In the genomic region with DNA sequence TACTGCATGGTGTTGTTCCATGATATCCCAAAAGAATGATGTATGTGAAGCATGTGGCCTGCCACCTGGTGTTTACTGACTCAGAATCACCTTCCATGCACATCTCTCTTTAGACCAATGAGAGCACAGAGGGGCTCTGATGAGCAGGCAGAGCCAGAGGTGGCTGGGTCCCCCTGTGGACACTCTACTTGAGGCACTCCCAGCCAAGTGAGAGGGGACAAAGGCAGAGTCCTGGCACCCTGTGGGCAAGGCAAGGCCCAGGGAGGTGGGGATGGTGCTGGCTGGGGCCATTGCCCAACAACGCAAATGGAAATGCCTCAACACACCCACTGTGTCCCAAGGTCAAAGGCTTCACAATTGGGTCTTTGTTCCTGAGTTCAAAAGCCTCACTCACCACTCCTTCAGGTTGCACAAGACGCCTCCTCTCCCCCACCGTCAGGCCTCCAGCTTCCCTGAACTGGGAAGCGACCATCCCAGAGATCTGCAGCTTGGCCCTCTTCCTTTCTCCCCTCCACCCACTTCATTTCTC, we compare ENCODE assay signal across 1 cellular context.
TF ChIP-seq lines count a peak whose summit lies in the region.

No MANE protein-coding gene starts in this region.

TF ChIP-seq in H1, 55 proteins besides CTCF, POLR2A, EP300 and RAD21 (continued from another document):
- TF ChIP-seq, protein P1, sequence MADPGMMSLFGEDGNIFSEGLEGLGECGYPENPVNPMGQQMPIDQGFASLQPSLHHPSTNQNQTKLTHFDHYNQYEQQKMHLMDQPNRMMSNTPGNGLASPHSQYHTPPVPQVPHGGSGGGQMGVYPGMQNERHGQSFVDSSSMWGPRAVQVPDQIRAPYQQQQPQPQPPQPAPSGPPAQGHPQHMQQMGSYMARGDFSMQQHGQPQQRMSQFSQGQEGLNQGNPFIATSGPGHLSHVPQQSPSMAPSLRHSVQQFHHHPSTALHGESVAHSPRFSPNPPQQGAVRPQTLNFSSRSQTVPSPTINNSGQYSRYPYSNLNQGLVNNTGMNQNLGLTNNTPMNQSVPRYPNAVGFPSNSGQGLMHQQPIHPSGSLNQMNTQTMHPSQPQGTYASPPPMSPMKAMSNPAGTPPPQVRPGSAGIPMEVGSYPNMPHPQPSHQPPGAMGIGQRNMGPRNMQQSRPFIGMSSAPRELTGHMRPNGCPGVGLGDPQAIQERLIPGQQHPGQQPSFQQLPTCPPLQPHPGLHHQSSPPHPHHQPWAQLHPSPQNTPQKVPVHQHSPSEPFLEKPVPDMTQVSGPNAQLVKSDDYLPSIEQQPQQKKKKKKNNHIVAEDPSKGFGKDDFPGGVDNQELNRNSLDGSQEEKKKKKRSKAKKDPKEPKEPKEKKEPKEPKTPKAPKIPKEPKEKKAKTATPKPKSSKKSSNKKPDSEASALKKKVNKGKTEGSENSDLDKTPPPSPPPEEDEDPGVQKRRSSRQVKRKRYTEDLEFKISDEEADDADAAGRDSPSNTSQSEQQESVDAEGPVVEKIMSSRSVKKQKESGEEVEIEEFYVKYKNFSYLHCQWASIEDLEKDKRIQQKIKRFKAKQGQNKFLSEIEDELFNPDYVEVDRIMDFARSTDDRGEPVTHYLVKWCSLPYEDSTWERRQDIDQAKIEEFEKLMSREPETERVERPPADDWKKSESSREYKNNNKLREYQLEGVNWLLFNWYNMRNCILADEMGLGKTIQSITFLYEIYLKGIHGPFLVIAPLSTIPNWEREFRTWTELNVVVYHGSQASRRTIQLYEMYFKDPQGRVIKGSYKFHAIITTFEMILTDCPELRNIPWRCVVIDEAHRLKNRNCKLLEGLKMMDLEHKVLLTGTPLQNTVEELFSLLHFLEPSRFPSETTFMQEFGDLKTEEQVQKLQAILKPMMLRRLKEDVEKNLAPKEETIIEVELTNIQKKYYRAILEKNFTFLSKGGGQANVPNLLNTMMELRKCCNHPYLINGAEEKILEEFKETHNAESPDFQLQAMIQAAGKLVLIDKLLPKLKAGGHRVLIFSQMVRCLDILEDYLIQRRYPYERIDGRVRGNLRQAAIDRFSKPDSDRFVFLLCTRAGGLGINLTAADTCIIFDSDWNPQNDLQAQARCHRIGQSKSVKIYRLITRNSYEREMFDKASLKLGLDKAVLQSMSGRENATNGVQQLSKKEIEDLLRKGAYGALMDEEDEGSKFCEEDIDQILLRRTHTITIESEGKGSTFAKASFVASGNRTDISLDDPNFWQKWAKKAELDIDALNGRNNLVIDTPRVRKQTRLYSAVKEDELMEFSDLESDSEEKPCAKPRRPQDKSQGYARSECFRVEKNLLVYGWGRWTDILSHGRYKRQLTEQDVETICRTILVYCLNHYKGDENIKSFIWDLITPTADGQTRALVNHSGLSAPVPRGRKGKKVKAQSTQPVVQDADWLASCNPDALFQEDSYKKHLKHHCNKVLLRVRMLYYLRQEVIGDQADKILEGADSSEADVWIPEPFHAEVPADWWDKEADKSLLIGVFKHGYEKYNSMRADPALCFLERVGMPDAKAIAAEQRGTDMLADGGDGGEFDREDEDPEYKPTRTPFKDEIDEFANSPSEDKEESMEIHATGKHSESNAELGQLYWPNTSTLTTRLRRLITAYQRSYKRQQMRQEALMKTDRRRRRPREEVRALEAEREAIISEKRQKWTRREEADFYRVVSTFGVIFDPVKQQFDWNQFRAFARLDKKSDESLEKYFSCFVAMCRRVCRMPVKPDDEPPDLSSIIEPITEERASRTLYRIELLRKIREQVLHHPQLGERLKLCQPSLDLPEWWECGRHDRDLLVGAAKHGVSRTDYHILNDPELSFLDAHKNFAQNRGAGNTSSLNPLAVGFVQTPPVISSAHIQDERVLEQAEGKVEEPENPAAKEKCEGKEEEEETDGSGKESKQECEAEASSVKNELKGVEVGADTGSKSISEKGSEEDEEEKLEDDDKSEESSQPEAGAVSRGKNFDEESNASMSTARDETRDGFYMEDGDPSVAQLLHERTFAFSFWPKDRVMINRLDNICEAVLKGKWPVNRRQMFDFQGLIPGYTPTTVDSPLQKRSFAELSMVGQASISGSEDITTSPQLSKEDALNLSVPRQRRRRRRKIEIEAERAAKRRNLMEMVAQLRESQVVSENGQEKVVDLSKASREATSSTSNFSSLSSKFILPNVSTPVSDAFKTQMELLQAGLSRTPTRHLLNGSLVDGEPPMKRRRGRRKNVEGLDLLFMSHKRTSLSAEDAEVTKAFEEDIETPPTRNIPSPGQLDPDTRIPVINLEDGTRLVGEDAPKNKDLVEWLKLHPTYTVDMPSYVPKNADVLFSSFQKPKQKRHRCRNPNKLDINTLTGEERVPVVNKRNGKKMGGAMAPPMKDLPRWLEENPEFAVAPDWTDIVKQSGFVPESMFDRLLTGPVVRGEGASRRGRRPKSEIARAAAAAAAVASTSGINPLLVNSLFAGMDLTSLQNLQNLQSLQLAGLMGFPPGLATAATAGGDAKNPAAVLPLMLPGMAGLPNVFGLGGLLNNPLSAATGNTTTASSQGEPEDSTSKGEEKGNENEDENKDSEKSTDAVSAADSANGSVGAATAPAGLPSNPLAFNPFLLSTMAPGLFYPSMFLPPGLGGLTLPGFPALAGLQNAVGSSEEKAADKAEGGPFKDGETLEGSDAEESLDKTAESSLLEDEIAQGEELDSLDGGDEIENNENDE (IDR thresholded peaks at IDR 0.05; ENCODE audit: insufficient replicate concordance, low read length): no peak
- no peak for TF ChIP-seq TCF12 (IDR thresholded peaks at IDR 0.05; ENCODE audit: low read depth, low read length)
- no peak for TF ChIP-seq EZH2 (IDR thresholded peaks at IDR 0.05; ENCODE audit: low read depth, low read length, severe bottlenecking)
- no peak for TF ChIP-seq JUND (IDR thresholded peaks at IDR 0.05; ENCODE audit: low read length)
- TF ChIP-seq ZNF274 (IDR thresholded peaks at IDR 0.05; ENCODE audit: borderline replicate concordance, extremely low read depth, low read length): no peak
- TF ChIP-seq MAFK (IDR thresholded peaks at IDR 0.05; ENCODE audit: low read depth, low read length): no peak
- TF ChIP-seq CHD1 (IDR thresholded peaks at IDR 0.05; ENCODE audit: low read depth, low read length): no peak
- no peak for TF ChIP-seq JUN (IDR thresholded peaks at IDR 0.05; ENCODE audit: low read depth, low read length)
- TF ChIP-seq SUZ12 (IDR thresholded peaks at IDR 0.05; ENCODE audit: low read length): no peak
- TF ChIP-seq PHF8 (conservative IDR thresholded peaks at IDR 0.05; ENCODE audit: low read depth, low read length): no peak
- no peak for TF ChIP-seq ASH2L (IDR thresholded peaks at IDR 0.05; ENCODE audit: low read length)
- TF ChIP-seq CEBPB (IDR thresholded peaks at IDR 0.05; ENCODE audit: low read depth, low read length): no peak
- no peak for TF ChIP-seq SRF (IDR thresholded peaks at IDR 0.05; ENCODE audit: low read depth, low read length)
- no peak for TF ChIP-seq SIN3A (conservative IDR thresholded peaks at IDR 0.05 in 1 of 2, IDR thresholded peaks at IDR 0.05 in 1 of 2; ENCODE audit: low read depth in 1 of 2, low read length in 2 of 2)
- no peak for TF ChIP-seq BACH1 (IDR thresholded peaks at IDR 0.05; ENCODE audit: low read length)
- TF ChIP-seq NRF1 (IDR thresholded peaks at IDR 0.05; ENCODE audit: low read depth, low read length): no peak
